ENCODE assay signal across 9 cellular contexts in the genomic region with DNA sequence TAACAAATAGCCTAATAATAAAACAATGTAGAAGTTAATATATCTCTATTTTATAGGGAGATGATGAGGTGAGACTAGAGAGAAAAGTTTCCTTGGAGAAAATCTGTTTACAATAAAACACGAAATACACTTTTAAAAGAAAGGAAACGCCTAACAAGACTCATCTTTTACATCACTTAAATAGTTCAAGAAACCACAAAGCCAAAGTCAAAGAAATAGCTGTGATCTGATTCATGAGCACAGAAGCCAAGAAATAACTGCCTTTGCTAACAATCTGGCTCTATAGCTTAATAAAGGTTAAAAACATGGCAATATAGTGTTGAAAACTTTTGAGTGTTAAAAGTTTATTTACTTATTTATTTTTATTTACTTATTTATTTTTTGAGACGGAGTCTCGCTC.
DNase-seq lines count a peak whose midpoint lies in the region; ATAC-seq, FAIRE-seq and TF ChIP-seq lines count a peak whose summit lies in the region.
"Had no signal": no experiment of that assay in that cellular context is flagged by ENCODE, and none has a peak within 500 bp of the region (broad histone marks: within the 10 kb centered on the region; RNA-seq: fewer than 3 reads in every experiment).

No MANE protein-coding gene starts in this region.

- CTCF ChIA-PET in RWPE1 (lab: Yijun Ruan, JAX): interaction anchor here (0.7 kb wide), 1 partner anchor 36 kb away, joined by 3 read pairs; no protein-coding TSS in a partner anchor

- POLR2A ChIA-PET in RWPE1 (lab: Yijun Ruan, JAX; ENCODE audit: low non-redundant PET): no interaction called here

- H3K4me3 ChIP-seq in skin epidermis (no peak overlapping the region), small intestine (ENCODE audit: low read depth in 1 of 2, low read length in 2 of 2) (no peak overlapping the region)

- H3K27ac ChIP-seq in RWPE1 (peak overlapping the region; percentile 99), skin epidermis (peak overlapping the region in 19 of 21 experiments; percentile 38 to 94 (median 75)), small intestine (ENCODE audit: low read depth in 1 of 2, low read length in 1 of 2) (no peak overlapping the region)

- H3K27me3 ChIP-seq in small intestine (ENCODE audit: control insufficient read depth in 2 of 2, insufficient read depth in 2 of 2, low read length in 2 of 2): no peaks in the 10 kb centered on the region

- 69 to 89% (median 79%) methylated on average over 4 of the region's 4 CpGs for WGBS in small intestine, 3 donors

- H3K4me1 ChIP-seq in small intestine (ENCODE audit: control insufficient read depth in 2 of 2, insufficient read depth in 1 of 2, low read depth in 1 of 2, low read length in 1 of 2): no peaks in the 10 kb centered on the region

- TF ChIP-seq CTCF in RWPE1 (conservative IDR thresholded peaks at IDR 0.05; ENCODE audit: low read depth): no peak

- ATAC-seq in GM18861 (IDR thresholded peaks at IDR 0.05; ENCODE audit: unreplicated experiment): no peak

- DNase-seq in H4 (ENCODE audit: low spot score): peak; percentile 84
- DNase-seq in RWPE1 (ENCODE audit: low spot score): peak; percentile 59
- peak; percentile 90 for DNase-seq in fibroblast of gingiva (ENCODE audit: low read depth)
- no peak for DNase-seq in NCI-H146 treated with DMSO at 0.1 percent for 48 hours (lab: John Stamatoyannopoulos, UW; ENCODE audit: unreplicated experiment)
- DNase-seq in activated CD4-positive, CD25-positive, alpha-beta regulatory T cell treated with anti-CD3 and anti-CD28 coated beads, Interleukin-2, amount 50 U/mL, for 72 hours: no peak
- DNase-seq in small intestine: no peak
- DNase-seq: activated naive CD4-positive, alpha-beta T cell treated with Interleukin-2 at 50 U/mL for 16 hours had no signal

- FAIRE-seq in small intestine (lab: Jason Lieb, UNC): no peak

- H3K9me3 ChIP-seq in small intestine (ENCODE audit: control insufficient read depth, low read depth): no peaks in the 10 kb centered on the region

- H3K36me3 ChIP-seq in small intestine (ENCODE audit: control insufficient read depth in 2 of 2, insufficient read depth in 2 of 2, low read length in 2 of 2): no peaks in the 10 kb centered on the region

Comparison
In these comparisons a context has a peak if more than half of its experiments do, and no peak if none do; other contexts are left out.
1. DNase-seq: peak in H4 (single experiment), RWPE1 (single experiment) and fibroblast of gingiva (single experiment); none in NCI-H146 treated with DMSO at 0.1 percent for 48 hours (single experiment), activated CD4-positive, CD25-positive, alpha-beta regulatory T cell treated with anti-CD3 and anti-CD28 coated beads, Interleukin-2, amount 50 U/mL, for 72 hours (single experiment) and small intestine (single experiment).
2. H3K27ac ChIP-seq: peak in RWPE1 (single experiment) and skin epidermis (19 of 21); none in small intestine (0 of 2).